ENCODE assay signal across 12 cellular contexts in genomic region chr10:22649977-22650376, GRCh38.
DNase-seq lines count a peak whose midpoint lies in the region; ATAC-seq and TF ChIP-seq lines count a peak whose summit lies in the region.
"Had no signal": no experiment of that assay in that cellular context is flagged by ENCODE, and none has a peak within 500 bp of the region (broad histone marks: within the 10 kb centered on the region; RNA-seq: fewer than 3 reads in every experiment).

No MANE protein-coding gene starts in this region.

- ATAC-seq in T-helper 17 cell (no peak), psoas muscle (no peak), GM18858 (IDR thresholded peaks at IDR 0.05; ENCODE audit: unreplicated experiment) (no peak)
- no peak for ATAC-seq in effector memory CD8-positive, alpha-beta T cell (replicated peaks)
- ATAC-seq in stimulated activated naive B cell treated with anti-CD40 and anti-IgM and Interleukin-4, amounts not matched to agents 10 μg/mL and 1 μg/mL and 100 μg/mL, for 72 hours (replicated peaks): no peak

- H3K27ac ChIP-seq in psoas muscle (no peak overlapping the region), sigmoid colon (no peak overlapping the region)
- H3K27ac ChIP-seq: ascending aorta had no signal

- peak overlapping the region; percentile 71 for H3K4me3 Mint-ChIP-seq in activated naive CD4-positive, alpha-beta T cell treated with anti-CD3 and anti-CD28 coated beads for 36 hours
- peak overlapping the region; percentile 91 for H3K4me3 Mint-ChIP-seq in T-helper 17 cell
- peak overlapping the region; percentile 81 to 82 for H3K4me3 Mint-ChIP-seq in effector memory CD8-positive, alpha-beta T cell
- H3K4me3 Mint-ChIP-seq in stimulated activated naive B cell treated with anti-CD40 and anti-IgM and Interleukin-4, amounts not matched to agents 10 μg/mL and 1 μg/mL and 100 μg/mL, for 72 hours: peak overlapping the region in 1 of 2 donors; percentile 28

- no peak for TF ChIP-seq EP300 in sigmoid colon (IDR thresholded peaks at IDR 0.05)

- H3K4me3 ChIP-seq in psoas muscle: no peak overlapping the region
- no peak overlapping the region for H3K4me3 ChIP-seq in sigmoid colon
- H3K4me3 ChIP-seq: ascending aorta had no signal

- no peaks in the 10 kb centered on the region for H3K27me3 ChIP-seq in psoas muscle (ENCODE audit: insufficient read depth in 3 of 3, low read length in 2 of 3)
- no peaks in the 10 kb centered on the region for H3K27me3 ChIP-seq in sigmoid colon
- H3K27me3 ChIP-seq: ascending aorta had no signal

- no peaks in the 10 kb centered on the region for H3K36me3 ChIP-seq in psoas muscle (ENCODE audit: insufficient read depth in 1 of 2, low read depth in 1 of 2)
- no peaks in the 10 kb centered on the region for H3K36me3 ChIP-seq in sigmoid colon
- H3K36me3 ChIP-seq: ascending aorta had no signal

- TF ChIP-seq CTCF in psoas muscle (IDR thresholded peaks at IDR 0.05) (no peak), sigmoid colon (IDR thresholded peaks at IDR 0.05) (no peak)

- CTCF ChIA-PET in activated naive CD4-positive, alpha-beta T cell treated with anti-CD3 and anti-CD28 coated beads for 36 hours (lab: Charles Lee): interaction anchor here (0.7 to 1.1 kb wide), 5 partner anchors 18 to 76 kb away, joined by 3 to 5 read pairs (median 3); no protein-coding TSS in a partner anchor

- peaks cover 89% of the 10 kb centered on the region for H3K4me1 Mint-ChIP-seq in activated naive CD4-positive, alpha-beta T cell treated with anti-CD3 and anti-CD28 coated beads for 36 hours (ENCODE audit: low read depth)
- H3K4me1 Mint-ChIP-seq in T-helper 17 cell: peaks cover 70% of the 10 kb centered on the region
- H3K4me1 Mint-ChIP-seq in effector memory CD8-positive, alpha-beta T cell (ENCODE audit: low read depth in 2 of 2): peaks cover 79 to 81% of the 10 kb centered on the region in 2 donors
- H3K4me1 Mint-ChIP-seq in stimulated activated naive B cell treated with anti-CD40 and anti-IgM and Interleukin-4, amounts not matched to agents 10 μg/mL and 1 μg/mL and 100 μg/mL, for 72 hours: peaks cover 67 to 88% of the 10 kb centered on the region in 2 donors

- peak overlapping the region; percentile 90 for H3K27ac Mint-ChIP-seq in activated naive CD4-positive, alpha-beta T cell treated with anti-CD3 and anti-CD28 coated beads for 36 hours
- peak overlapping the region; percentile 99 for H3K27ac Mint-ChIP-seq in T-helper 17 cell
- peak overlapping the region; percentile 94 to 96 for H3K27ac Mint-ChIP-seq in effector memory CD8-positive, alpha-beta T cell
- peak overlapping the region; percentile 90 for H3K27ac Mint-ChIP-seq in stimulated activated naive B cell treated with anti-CD40 and anti-IgM and Interleukin-4, amounts not matched to agents 10 μg/mL and 1 μg/mL and 100 μg/mL, for 72 hours

- intact Hi-C loops in activated naive CD4-positive, alpha-beta T cell treated with anti-CD3 and anti-CD28 coated beads for 36 hours (cut with micrococcal nuclease): loop anchor here (1.0 to 10.0 kb wide), 9 partner anchors 19 to 1125 kb away; partner anchors contain the start of genes BMI1 and SKIDA1
- intact Hi-C loops in psoas muscle (cut with DNase I) (no loop called here), sigmoid colon (cut with DNase I) (no loop called here)

- H3K4me1 ChIP-seq in psoas muscle: peaks cover 19% of the 10 kb centered on the region
- peaks cover 0 to 20% (median 13%) of the 10 kb centered on the region in 4 donors for H3K4me1 ChIP-seq in sigmoid colon

- WGBS in psoas muscle, 3 donors: 88 to 94% (median 93%) methylated on average over 3 of the region's 3 CpGs
- 69 to 85% methylated on average over 3 of the region's 3 CpGs for WGBS in sigmoid colon, 2 donors

- no peaks in the 10 kb centered on the region for H3K9me3 ChIP-seq in T-helper 17 cell (ENCODE audit: control insufficient read depth, low read length, poor library complexity, severe bottlenecking)
- no peaks in the 10 kb centered on the region for H3K9me3 ChIP-seq in psoas muscle
- H3K9me3 ChIP-seq in sigmoid colon: no peaks in the 10 kb centered on the region
- H3K9me3 ChIP-seq: ascending aorta had no signal

- no peaks in the 10 kb centered on the region for H3K9me3 Mint-ChIP-seq in activated naive CD4-positive, alpha-beta T cell treated with anti-CD3 and anti-CD28 coated beads for 36 hours
- H3K9me3 Mint-ChIP-seq in effector memory CD8-positive, alpha-beta T cell: no peaks in the 10 kb centered on the region
- H3K9me3 Mint-ChIP-seq in stimulated activated naive B cell treated with anti-CD40 and anti-IgM and Interleukin-4, amounts not matched to agents 10 μg/mL and 1 μg/mL and 100 μg/mL, for 72 hours: no peaks in the 10 kb centered on the region

- peaks cover 14% of the 10 kb centered on the region for H3K36me3 Mint-ChIP-seq in activated naive CD4-positive, alpha-beta T cell treated with anti-CD3 and anti-CD28 coated beads for 36 hours (ENCODE audit: low read depth)
- peaks cover 3% of the 10 kb centered on the region for H3K36me3 Mint-ChIP-seq in T-helper 17 cell (ENCODE audit: low read depth)
- peaks cover 58% of the 10 kb centered on the region for H3K36me3 Mint-ChIP-seq in effector memory CD8-positive, alpha-beta T cell (ENCODE audit: insufficient read depth)
- H3K36me3 Mint-ChIP-seq in stimulated activated naive B cell treated with anti-CD40 and anti-IgM and Interleukin-4, amounts not matched to agents 10 μg/mL and 1 μg/mL and 100 μg/mL, for 72 hours: peaks cover 11 to 21% of the 10 kb centered on the region in 2 donors

- DNase-seq in activated naive CD4-positive, alpha-beta T cell treated with anti-CD3 and anti-CD28 coated beads for 36 hours: peak; percentile 42
- no peak for DNase-seq in activated naive CD4-positive, alpha-beta T cell (lab: John Stamatoyannopoulos, UW)
- DNase-seq in T-helper 17 cell (no peak), psoas muscle (no peak), sigmoid colon (no peak)
- DNase-seq in effector memory CD8-positive, alpha-beta T cell: no peak
- DNase-seq in stimulated activated naive B cell treated with anti-CD40 and anti-IgM and Interleukin-4, amounts not matched to agents 10 μg/mL and 1 μg/mL and 100 μg/mL, for 72 hours: no peak
- DNase-seq: NCI-H187, NCI-H345, SW 1271 had no signal

- no peak for TF ChIP-seq POLR2A in sigmoid colon (IDR thresholded peaks at IDR 0.05)

- no peaks in the 10 kb centered on the region for H3K27me3 Mint-ChIP-seq in activated naive CD4-positive, alpha-beta T cell treated with anti-CD3 and anti-CD28 coated beads for 36 hours (ENCODE audit: low read depth)
- no peaks in the 10 kb centered on the region for H3K27me3 Mint-ChIP-seq in T-helper 17 cell
- no peaks in the 10 kb centered on the region for H3K27me3 Mint-ChIP-seq in effector memory CD8-positive, alpha-beta T cell
- no peaks in the 10 kb centered on the region for H3K27me3 Mint-ChIP-seq in stimulated activated naive B cell treated with anti-CD40 and anti-IgM and Interleukin-4, amounts not matched to agents 10 μg/mL and 1 μg/mL and 100 μg/mL, for 72 hours
